20 cellular contexts compared by ENCODE assay signal in the genomic region with DNA sequence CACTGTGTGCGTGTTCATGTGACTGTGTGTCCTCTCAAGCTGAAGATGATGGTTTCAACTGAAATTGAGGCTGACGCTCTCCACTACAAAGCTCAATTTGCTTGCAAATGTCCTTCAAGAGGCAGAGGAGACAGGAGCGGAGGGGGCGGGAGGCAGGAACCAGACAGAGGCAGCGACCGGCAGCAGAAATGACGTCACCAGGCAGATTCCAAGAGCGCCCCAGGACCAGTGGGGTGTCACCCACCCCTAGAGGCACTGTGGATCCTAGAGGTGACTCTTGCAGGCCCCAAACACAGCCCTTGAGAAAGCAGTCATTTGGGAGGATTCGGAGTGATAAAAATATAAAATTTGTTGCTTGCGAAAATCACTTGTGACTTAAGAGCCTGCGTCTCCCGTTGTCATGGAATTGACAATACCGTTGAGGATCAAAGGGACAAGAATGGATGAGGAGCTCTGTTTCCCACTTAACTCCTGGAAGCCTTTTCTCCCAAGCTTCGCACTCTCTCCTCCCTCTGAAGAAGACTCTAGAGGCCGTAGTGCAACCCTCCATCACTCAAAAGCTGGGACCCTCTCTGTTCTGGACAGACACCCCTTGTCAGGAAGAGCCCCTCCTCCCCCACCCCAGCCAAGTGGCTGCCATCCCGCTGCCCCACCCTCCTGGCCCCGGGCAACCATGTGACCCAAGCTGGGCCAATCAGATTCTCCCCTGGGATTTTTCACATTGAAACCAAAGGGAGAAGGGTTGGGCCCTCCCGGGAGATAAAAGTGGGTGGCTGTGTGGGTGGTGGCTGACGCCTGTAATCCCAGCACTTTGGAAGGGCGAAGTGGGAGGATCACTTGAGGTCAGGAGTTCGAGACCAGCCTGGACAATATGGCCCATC. TPM values are rescaled to one million over a fixed set of nuclear protein-coding genes. Genes with fewer than 3 reads are reported as not detected.
DNase-seq lines count a peak whose midpoint lies in the region; ATAC-seq and TF ChIP-seq lines count a peak whose summit lies in the region.
"Had no signal": no experiment of that assay in that cellular context is flagged by ENCODE, and none has a peak within 500 bp of the region (broad histone marks: within the 10 kb centered on the region; RNA-seq: fewer than 3 reads in every experiment).

No MANE protein-coding gene starts in this region.

- H3K36me3 ChIP-seq in SK-N-SH (replicated peaks in 1 of 2; ENCODE audit: control insufficient read depth in 1 of 2, insufficient read depth in 2 of 2, low read length in 1 of 2) (no peaks in the 10 kb centered on the region), Panc1 (ENCODE audit: control insufficient read depth, insufficient read depth, low read length) (no peaks in the 10 kb centered on the region), iPS-15b (ENCODE audit: control insufficient read depth, insufficient read depth, low read length) (no peaks in the 10 kb centered on the region), tibial nerve (no peaks in the 10 kb centered on the region)

- no peaks in the 10 kb centered on the region for H4K20me1 ChIP-seq in SK-N-SH (ENCODE audit: insufficient read depth)

- H3K4me2 ChIP-seq in SK-N-SH = no peak overlapping the region

- POLR2A ChIA-PET in SK-N-SH (lab: Yijun Ruan, JAX) = no interaction called here
- POLR2A ChIA-PET in Panc1 (lab: Charles Lee) = no interaction called here
- POLR2A ChIA-PET in GM10248 (lab: Yijun Ruan, JAX) = no interaction called here

- H3K4me3 ChIP-seq in SK-N-SH (ENCODE audit: low read depth in 2 of 2, low read length in 1 of 2) = no peak overlapping the region
- H3K4me3 ChIP-seq in Panc1 (ENCODE audit: low read depth in 2 of 2, low read length in 2 of 2) = no peak overlapping the region
- peak overlapping the region; percentile 26 for H3K4me3 ChIP-seq in iPS-15b (ENCODE audit: low read depth, low read length)
- no peak overlapping the region for H3K4me3 ChIP-seq in tibial nerve
- H3K4me3 ChIP-seq: body of pancreas, skin epidermis had no signal

- no peaks in the 10 kb centered on the region for H3F3A ChIP-seq in SK-N-SH (replicated peaks; ENCODE audit: insufficient read depth)

- H3K9me3 ChIP-seq in SK-N-SH (no peaks in the 10 kb centered on the region), Panc1 (ENCODE audit: control insufficient read depth, insufficient read depth, low read depth, low read length) (no peaks in the 10 kb centered on the region), iPS-15b (ENCODE audit: control insufficient read depth, insufficient read depth, low read length) (no peaks in the 10 kb centered on the region), tibial nerve (no peaks in the 10 kb centered on the region)
- H3K9me3 ChIP-seq: body of pancreas had no signal

- TF ChIP-seq EP300 in SK-N-SH (IDR thresholded peaks at IDR 0.05; ENCODE audit: borderline replicate concordance in 1 of 2, low read depth in 1 of 2, low read length in 1 of 2) = no peak
- no peak for TF ChIP-seq EP300 in tibial nerve (IDR thresholded peaks at IDR 0.05)

- H3K27ac ChIP-seq in SK-N-SH (ENCODE audit: low read depth in 2 of 2, low read length in 1 of 2) = no peak overlapping the region
- H3K27ac ChIP-seq in Panc1 (ENCODE audit: low read length) = no peak overlapping the region
- H3K27ac ChIP-seq in tibial nerve = no peak overlapping the region
- H3K27ac ChIP-seq: body of pancreas, RWPE1, skin epidermis had no signal

- no peak overlapping the region for H3K9ac ChIP-seq in SK-N-SH
- no peak overlapping the region for H3K9ac ChIP-seq in iPS-15b (ENCODE audit: low read depth, low read length)

- intact Hi-C loops in Panc1 (cut with micrococcal nuclease; ENCODE audit: unreplicated experiment) = no loop called here

- no peaks in the 10 kb centered on the region for H3K27me3 ChIP-seq in SK-N-SH (ENCODE audit: insufficient read depth)
- H3K27me3 ChIP-seq in Panc1 (ENCODE audit: control insufficient read depth, insufficient read depth, low read length) = no peaks in the 10 kb centered on the region
- H3K27me3 ChIP-seq in iPS-15b (ENCODE audit: control insufficient read depth, insufficient read depth, low read length) = no peaks in the 10 kb centered on the region
- H3K27me3 ChIP-seq in tibial nerve = peaks cover 0 to 4% of the 10 kb centered on the region in 2 donors
- H3K27me3 ChIP-seq: body of pancreas had no signal

- TF ChIP-seq CTCF in SK-N-SH (IDR thresholded peaks at IDR 0.05) = no peak
- TF ChIP-seq CTCF in Panc1 (IDR thresholded peaks at IDR 0.05) = no peak
- no peak for TF ChIP-seq CTCF in GM10248 (IDR thresholded peaks at IDR 0.05; ENCODE audit: control extremely low read depth, extremely low read depth, low read depth, missing control alignments)
- no peak for TF ChIP-seq CTCF in tibial nerve (IDR thresholded peaks at IDR 0.05)

- H3K9me2 ChIP-seq in SK-N-SH = no peaks in the 10 kb centered on the region

- BruUV-seq in Panc1 (replicated peaks; lab: Mats Ljungman, UMichigan) = no TSS peak

- no peaks in the 10 kb centered on the region for H3K79me2 ChIP-seq in SK-N-SH (ENCODE audit: insufficient read depth)

- no peak for TF ChIP-seq POLR2A in tibial nerve (IDR thresholded peaks at IDR 0.05)

- no peak for TF ChIP-seq RAD21 in SK-N-SH (IDR thresholded peaks at IDR 0.05; ENCODE audit: low read length)

- in situ Hi-C loops in Panc1 (cut with HindIII; ENCODE audit: low pct_unique_long_range_greater_than_20kb, low sequenced_read_pairs) = no loop called here

- DNase-seq in SK-N-SH = peak; percentile 59
- DNase-seq in Panc1 (ENCODE audit: low read depth, low spot score) = no peak
- DNase-seq in GM10248 (ENCODE audit: extremely low spot score) = no peak
- no peak for DNase-seq in tibial nerve (ENCODE audit: low spot score in 2 of 2)
- DNase-seq in NCI-H526 (lab: John Stamatoyannopoulos, UW) = no peak
- DNase-seq: activated CD8-positive, alpha-beta memory T cell treated with anti-CD3 and anti-CD28 coated beads, Interleukin-2, amount 50 U/mL, for 48 hours; activated naive CD4-positive, alpha-beta T cell treated with anti-CD3 and anti-CD28 coated beads, Interleukin-2, amount 10 ng/mL, durations not matched to agents 7 days and 5 days; body of pancreas; CD4-positive, alpha-beta memory T cell; dermis blood vessel endothelial cell; EL; NCI-H510A treated with DMSO at 0.1 percent for 48 hours; T-helper 2 cell had no signal

- H3K4me1 ChIP-seq in SK-N-SH (ENCODE audit: control insufficient read depth in 1 of 2, insufficient read depth in 2 of 2, low read depth in 1 of 2, low read length in 1 of 2) (no peaks in the 10 kb centered on the region), Panc1 (ENCODE audit: control insufficient read depth, insufficient read depth, low read length) (0 out of 2 replicates have a peak, but pooled peaks cover 3% of the 10 kb centered on the region), iPS-15b (ENCODE audit: control insufficient read depth, insufficient read depth, low read length) (peaks cover 4% of the 10 kb centered on the region), tibial nerve (no peaks in the 10 kb centered on the region)
- H3K4me1 ChIP-seq: body of pancreas had no signal

- WGBS in SK-N-SH (ENCODE audit: low lambda C conversion rate) = 76% methylated on average over 21 of the region's 21 CpGs
- 63 to 65% methylated on average over 21 of the region's 21 CpGs for WGBS in tibial nerve, 2 donors

- H2AFZ ChIP-seq in SK-N-SH (ENCODE audit: low read depth) = no peak overlapping the region

- ATAC-seq in SK-N-SH treated with all-trans-retinoic acid at 6 μM for 48 hours (no peak), Panc1 (0 out of 2 replicates have a peak, but pooled peaks have one; percentile 14), GM21529 (IDR thresholded peaks at IDR 0.05; ENCODE audit: unreplicated experiment) (no peak)
- ATAC-seq: body of pancreas; esophagus mucosa; stimulated activated memory B cell treated with anti-CD40 and anti-IgM and Interleukin-4, amounts not matched to agents 10 μg/mL and 1 μg/mL and 100 μg/mL, for 72 hours had no signal

- CTCF ChIA-PET in SK-N-SH (lab: Yijun Ruan, JAX) (no interaction called here), Panc1 (lab: Charles Lee) (interaction anchor here (0.6 kb wide), 1 partner anchor 177 kb away, joined by 3 read pairs; no protein-coding TSS in a partner anchor), GM10248 (lab: Yijun Ruan, JAX) (no interaction called here)

TF ChIP-seq in SK-N-SH, 30 proteins besides CTCF, POLR2A, EP300 and RAD21:
- TF ChIP-seq, protein P1, sequence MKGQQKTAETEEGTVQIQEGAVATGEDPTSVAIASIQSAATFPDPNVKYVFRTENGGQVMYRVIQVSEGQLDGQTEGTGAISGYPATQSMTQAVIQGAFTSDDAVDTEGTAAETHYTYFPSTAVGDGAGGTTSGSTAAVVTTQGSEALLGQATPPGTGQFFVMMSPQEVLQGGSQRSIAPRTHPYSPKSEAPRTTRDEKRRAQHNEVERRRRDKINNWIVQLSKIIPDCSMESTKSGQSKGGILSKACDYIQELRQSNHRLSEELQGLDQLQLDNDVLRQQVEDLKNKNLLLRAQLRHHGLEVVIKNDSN (IDR thresholded peaks at IDR 0.05; ENCODE audit: borderline replicate concordance, low read depth) = peak; percentile 23; the same call in 1 of the 2 replicates
- TF ChIP-seq SIN3A (IDR thresholded peaks at IDR 0.05; ENCODE audit: borderline replicate concordance, low read depth, low read length) = no peak

TF ChIP-seq in SK-N-SH treated with all-trans-retinoic acid at 6 μM for 48 hours, 23 proteins besides CTCF, POLR2A, EP300 and RAD21 (continues in another document):
- TF ChIP-seq TCF4 (CRISPR knock-in tag; IDR thresholded peaks at IDR 0.05; ENCODE audit: borderline replicate concordance) (no peak), PPARA (CRISPR knock-in tag; IDR thresholded peaks at IDR 0.05; ENCODE audit: borderline replicate concordance) (no peak), ESRRG (CRISPR knock-in tag; IDR thresholded peaks at IDR 0.05) (no peak), ISL1 (CRISPR knock-in tag; IDR thresholded peaks at IDR 0.05) (no peak), ZNF8 (CRISPR knock-in tag; IDR thresholded peaks at IDR 0.05) (no peak)
- TF ChIP-seq, protein P2, sequence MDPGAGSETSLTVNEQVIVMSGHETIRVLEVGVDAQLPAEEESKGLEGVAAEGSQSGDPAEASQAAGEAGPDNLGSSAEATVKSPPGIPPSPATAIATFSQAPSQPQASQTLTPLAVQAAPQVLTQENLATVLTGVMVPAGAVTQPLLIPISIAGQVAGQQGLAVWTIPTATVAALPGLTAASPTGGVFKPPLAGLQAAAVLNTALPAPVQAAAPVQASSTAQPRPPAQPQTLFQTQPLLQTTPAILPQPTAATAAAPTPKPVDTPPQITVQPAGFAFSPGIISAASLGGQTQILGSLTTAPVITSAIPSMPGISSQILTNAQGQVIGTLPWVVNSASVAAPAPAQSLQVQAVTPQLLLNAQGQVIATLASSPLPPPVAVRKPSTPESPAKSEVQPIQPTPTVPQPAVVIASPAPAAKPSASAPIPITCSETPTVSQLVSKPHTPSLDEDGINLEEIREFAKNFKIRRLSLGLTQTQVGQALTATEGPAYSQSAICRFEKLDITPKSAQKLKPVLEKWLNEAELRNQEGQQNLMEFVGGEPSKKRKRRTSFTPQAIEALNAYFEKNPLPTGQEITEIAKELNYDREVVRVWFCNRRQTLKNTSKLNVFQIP (CRISPR knock-in tag; IDR thresholded peaks at IDR 0.05; ENCODE audit: borderline replicate concordance, low read depth) = no peak

RNA-seq across cellular contexts. Expression of a gene that starts 16.4 kb away (rescaled TPM):
- polyA plus RNA-seq in SK-N-SH (2012; rRNA removed) = 11.2 and 12.3 TPM in 2 replicates
- 4.4 and 8.9 TPM in 2 replicates for polyA plus RNA-seq in SK-N-SH (2012; cell fraction: cytosol; rRNA removed)
- polyA plus RNA-seq in SK-N-SH (2012; cell fraction: nucleus; rRNA removed) = 18.5 and 19.4 TPM in 2 replicates
- total RNA-seq in Panc1 (2021; ENCODE audit: unreplicated experiment) (38.9 TPM), tibial nerve (1 to 10 TPM; 1.4 to 6.3 (median 2.7) TPM)
- polyA plus RNA-seq in Panc1 (2012; ENCODE audit: insufficient read length) = 83.6 TPM
